In the genomic region with DNA sequence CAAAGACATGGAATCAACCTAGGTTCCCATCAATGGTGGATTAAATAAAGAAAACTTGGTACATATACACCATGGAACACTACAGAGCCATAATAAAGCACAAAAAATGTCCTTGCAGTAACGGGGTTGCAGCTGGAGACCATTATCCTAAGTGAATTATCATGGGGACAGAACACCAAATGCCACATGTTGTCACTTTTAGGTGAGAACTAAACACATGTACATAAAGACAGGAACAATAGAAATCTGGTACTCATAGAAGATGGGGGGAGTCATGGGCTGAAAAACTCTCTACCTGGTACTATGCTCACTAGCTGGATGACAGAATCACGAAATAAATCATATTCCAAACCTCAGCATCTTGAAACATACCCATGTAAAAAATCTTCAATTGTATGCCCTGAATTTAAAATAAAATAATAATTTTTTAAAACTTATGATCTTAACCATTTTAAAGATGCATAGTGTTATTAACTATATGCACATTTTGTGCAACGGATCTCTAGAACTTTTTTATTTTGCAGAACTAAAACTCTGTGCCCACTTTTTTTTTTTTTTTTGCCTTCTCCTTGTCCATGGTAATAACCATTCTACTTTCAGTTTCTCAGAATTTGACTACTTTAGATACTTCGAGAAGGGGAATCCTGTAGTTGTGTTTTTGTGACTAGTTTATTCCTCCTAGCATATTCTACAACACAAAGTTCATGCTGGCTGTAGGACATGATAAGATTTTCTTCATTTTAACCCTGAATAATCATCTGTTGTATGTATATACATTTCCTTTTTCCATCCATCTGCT, we compare ENCODE assay signal across 13 cellular contexts.
A peak's percentile ranks its signal among the peaks of the same experiment; 100 is the strongest.
DNase-seq lines count a peak whose midpoint lies in the region; ATAC-seq, FAIRE-seq and TF ChIP-seq lines count a peak whose summit lies in the region.
"Had no signal": no experiment of that assay in that cellular context is flagged by ENCODE, and none has a peak within 500 bp of the region (broad histone marks: within the 10 kb centered on the region; RNA-seq: fewer than 3 reads in every experiment).

No MANE protein-coding gene starts in this region.

- 5% methylated on average over 4 of the region's 4 CpGs for whole genome bisulfite sequencing in GM12878 (ENCODE audit: insufficient coverage, insufficient replicate concordance, low lambda C conversion rate, missing lambda C conversion rate)

- H2AFZ ChIP-seq in GM12878 (ENCODE audit: control insufficient read depth, low read depth, low read length): no peak overlapping the region

- no peak for TF ChIP-seq RAD21 in GM12878 (IDR thresholded peaks at IDR 0.05; ENCODE audit: insufficient read depth, low read depth, low read length)

- in situ Hi-C loops in GM12878 (cut with MboI): no loop called here

- TF ChIP-seq EP300 in GM12878 (IDR thresholded peaks at IDR 0.05; ENCODE audit: borderline replicate concordance in 1 of 2, control insufficient read depth in 1 of 2, low read depth in 2 of 2, low read length in 2 of 2): no peak

- RAD21 ChIA-PET in GM12878 (lab: Charles Lee; ENCODE audit: unreplicated experiment): no interaction called here

- no peak for TF ChIP-seq POLR2A in GM12878 (IDR thresholded peaks at IDR 0.05; ENCODE audit: low read depth, low read length)

- ATAC-seq in GM18868 (IDR thresholded peaks at IDR 0.05; ENCODE audit: unreplicated experiment) (peak; percentile 78), GM21423 (IDR thresholded peaks at IDR 0.05; ENCODE audit: unreplicated experiment) (peak; percentile 67), HG03139 (IDR thresholded peaks at IDR 0.05; ENCODE audit: unreplicated experiment) (peak; percentile 45), GM12878 (peak; percentile 64)
- ATAC-seq: mucosa of descending colon had no signal

- H3K4me2 ChIP-seq in GM12878 (ENCODE audit: control insufficient read depth, insufficient read depth): 0 out of 2 replicates have a peak overlapping the region, but pooled peaks have one; percentile 7

- H3K36me3 ChIP-seq in GM12878 (ENCODE audit: control insufficient read depth in 2 of 2, insufficient read depth in 2 of 2, low read length in 1 of 2): no peaks in the 10 kb centered on the region
- H3K36me3 ChIP-seq: thoracic aorta had no signal

- H3K4me3 ChIP-seq in GM12878: no peak overlapping the region
- H3K4me3 ChIP-seq: mucosa of descending colon, SK-N-MC, thoracic aorta had no signal

- DNase-seq in GM12878 (ENCODE audit: low read depth, low spot score) (no peak), dedifferentiated amniotic fluid mesenchymal stem cell (ENCODE audit: extremely low spot score) (no peak), AG08395 (ENCODE audit: low spot score) (no peak), NCI-H345 (lab: John Stamatoyannopoulos, UW) (no peak)
- DNase-seq: head of caudate nucleus, mucosa of descending colon, NCI-H1930 had no signal

- no peaks in the 10 kb centered on the region for H4K20me1 ChIP-seq in GM12878 (ENCODE audit: control insufficient read depth, insufficient read depth)

- BruUV-seq in GM12878 (replicated peaks; lab: Mats Ljungman, UMichigan): no TSS peak

- POLR2A ChIA-PET in GM12878 (lab: Charles Lee): no interaction called here

- H3K27me3 ChIP-seq in GM12878 (replicated peaks in 1 of 2; ENCODE audit: control insufficient read depth in 2 of 2, insufficient read depth in 2 of 2, low read length in 1 of 2): no peaks in the 10 kb centered on the region

- intact Hi-C loops in GM12878 (cut with micrococcal nuclease; ENCODE audit: unreplicated experiment): no loop called here

- peak; percentile 38 for FAIRE-seq in GM12878 (lab: Jason Lieb, UNC)
- FAIRE-seq: G401.6 had no signal

- SMC1A ChIA-PET in GM12878 (lab: Charles Lee; ENCODE audit: uncharacterized antibody, unreplicated experiment): interaction anchor here (0.7 kb wide), 1 partner anchor 21 kb away, joined by 3 read pairs; no protein-coding TSS in a partner anchor

- peaks cover 4% of the 10 kb centered on the region; the same call in 1 of the 2 replicates for H3K4me1 ChIP-seq in GM12878 (ENCODE audit: control insufficient read depth, insufficient read depth, low read length)

- H3K79me2 ChIP-seq in GM12878 (ENCODE audit: control insufficient read depth, insufficient read depth, low read length): no peaks in the 10 kb centered on the region

- CTCF ChIA-PET in GM12878 (lab: Yijun Ruan, JAX): no interaction called here

- no peak overlapping the region for H3K27ac ChIP-seq in GM12878 (ENCODE audit: control insufficient read depth, insufficient read depth)
- H3K27ac ChIP-seq: SK-N-MC, thoracic aorta had no signal

- no peak for TF ChIP-seq CTCF in GM12878 (IDR thresholded peaks at IDR 0.05 in 2 of 3, conservative IDR thresholded peaks at IDR 0.05 in 1 of 3; ENCODE audit: control insufficient read depth in 2 of 3, extremely low read depth in 1 of 3, insufficient read depth in 1 of 3, low read depth in 3 of 3, low read length in 3 of 3)

- H3K9ac ChIP-seq in GM12878 (ENCODE audit: control insufficient read depth, insufficient read depth, low read length): no peak overlapping the region

- no peaks in the 10 kb centered on the region for H3K9me3 ChIP-seq in GM12878 (replicated peaks; ENCODE audit: control insufficient read depth, insufficient read depth, low read length)
- H3K9me3 ChIP-seq: mucosa of descending colon, thoracic aorta had no signal

TF ChIP-seq in GM12878, 131 proteins besides CTCF, POLR2A, EP300 and RAD21:
- TF ChIP-seq ZNF384 (IDR thresholded peaks at IDR 0.05; ENCODE audit: borderline replicate concordance, low read depth, low read length) (peak; percentile 68; the same call in 1 of the 2 replicates), ZNF207 (IDR thresholded peaks at IDR 0.05; ENCODE audit: borderline replicate concordance) (no peak)
